ENCODE assay signal across 8 cellular contexts in genomic region chr2:146734042-146734715, GRCh38.
A peak's percentile ranks its signal among the peaks of the same experiment; 100 is the strongest.
DNase-seq lines count a peak whose midpoint lies in the region; ATAC-seq and TF ChIP-seq lines count a peak whose summit lies in the region.

No MANE protein-coding gene starts in this region.

- peak; percentile 82 for TF ChIP-seq CTCF in OCI-LY3 (IDR thresholded peaks at IDR 0.05; ENCODE audit: low read depth, low read length)
- TF ChIP-seq CTCF in epithelial cell of esophagus (IDR thresholded peaks at IDR 0.05; ENCODE audit: insufficient read depth, low read depth, low read length, missing control alignments): peak; percentile 58
- peak; percentile 75 for TF ChIP-seq CTCF in osteocyte (IDR thresholded peaks at IDR 0.05)

- H3K4me3 ChIP-seq in OCI-LY3 (ENCODE audit: low read length): peak overlapping the region; percentile 36
- no peak overlapping the region for H3K4me3 ChIP-seq in epithelial cell of esophagus (ENCODE audit: low read length)

- H3K9me3 Mint-ChIP-seq in osteocyte (ENCODE audit: unreplicated experiment): no peaks in the 10 kb centered on the region

- no peak overlapping the region for H2AFZ ChIP-seq in OCI-LY3 (ENCODE audit: low read depth, low read length)

- ATAC-seq in GM18867 (IDR thresholded peaks at IDR 0.05; ENCODE audit: unreplicated experiment) (peak; percentile 77), HG03045 (IDR thresholded peaks at IDR 0.05; ENCODE audit: unreplicated experiment) (no peak)

- no peak overlapping the region for H3K9ac ChIP-seq in OCI-LY3 (ENCODE audit: low read length)

- no peak overlapping the region for H3K27ac ChIP-seq in OCI-LY3 (ENCODE audit: low read length)

- no peaks in the 10 kb centered on the region for H3K79me2 ChIP-seq in OCI-LY3 (ENCODE audit: low read length)

- peak overlapping the region; percentile 60 for H3K4me2 ChIP-seq in OCI-LY3 (ENCODE audit: low read length)

- DNase-seq in AML-193 (lab: John Stamatoyannopoulos, UW) (peak; percentile 70 to 72), HT1080 (ENCODE audit: low read depth) (peak; percentile 62), epithelial cell of esophagus (ENCODE audit: low read depth) (peak; percentile 60), osteocyte (ENCODE audit: extremely low spot score, unreplicated experiment) (no peak)
- DNase-seq in activated naive CD4-positive, alpha-beta T cell (lab: John Stamatoyannopoulos, UW): no peak

- no peaks in the 10 kb centered on the region for H3K36me3 ChIP-seq in OCI-LY3 (replicated peaks; ENCODE audit: low read depth, low read length)

- no peaks in the 10 kb centered on the region for H3K9me3 ChIP-seq in OCI-LY3 (ENCODE audit: insufficient read depth, low read length)

- no peaks in the 10 kb centered on the region for H3K36me3 Mint-ChIP-seq in osteocyte (ENCODE audit: unreplicated experiment)

- no peaks in the 10 kb centered on the region for H3K4me1 Mint-ChIP-seq in osteocyte (ENCODE audit: unreplicated experiment)

- H3K4me3 Mint-ChIP-seq in osteocyte (ENCODE audit: unreplicated experiment): no peak overlapping the region

- H3K27me3 Mint-ChIP-seq in osteocyte (ENCODE audit: unreplicated experiment): peaks cover 24% of the 10 kb centered on the region

- H3K27ac Mint-ChIP-seq in osteocyte (ENCODE audit: unreplicated experiment): no peak overlapping the region

- H3K4me1 ChIP-seq in OCI-LY3 (ENCODE audit: low read length): peaks cover 5% of the 10 kb centered on the region; the same call in 1 of the 2 replicates

- no peaks in the 10 kb centered on the region for H4K20me1 ChIP-seq in OCI-LY3 (ENCODE audit: insufficient read depth, low read length)

- H3K27me3 ChIP-seq in OCI-LY3 (ENCODE audit: low read depth, low read length): no peaks in the 10 kb centered on the region

Comparison
In these comparisons a context has a peak if more than half of its experiments do, and no peak if none do; other contexts are left out.
1. DNase-seq: peak in AML-193 (2 of 2), HT1080 (single experiment) and epithelial cell of esophagus (single experiment); none in osteocyte (single experiment) and activated naive CD4-positive, alpha-beta T cell (0 of 4).
2. Peak in every context shown above with its lines, with median percentiles within 50 percentile points of each other: CTCF ChIP-seq.